Comparison of ENCODE assay signal across 21 cellular contexts in genomic region chr10:127978481-127978880, GRCh38.
DNase-seq lines count a peak whose midpoint lies in the region; ATAC-seq and TF ChIP-seq lines count a peak whose summit lies in the region.
"Had no signal": no experiment of that assay in that cellular context is flagged by ENCODE, and none has a peak within 500 bp of the region (broad histone marks: within the 10 kb centered on the region; RNA-seq: fewer than 3 reads in every experiment).

No MANE protein-coding gene starts in this region.

- H3K27me3 Mint-ChIP-seq in dendritic cell treated with granulocyte-macrophage colony-stimulating factor and Interleukin-4, amounts not matched to agents 40 ng/mL and 50 ng/mL, for 4 days = no peaks in the 10 kb centered on the region

- H3K27ac Mint-ChIP-seq in dendritic cell treated with granulocyte-macrophage colony-stimulating factor and Interleukin-4, amounts not matched to agents 40 ng/mL and 50 ng/mL, for 4 days = peak overlapping the region; percentile 74
- H3K27ac Mint-ChIP-seq: activated CD4-positive, alpha-beta T cell treated with anti-CD3 and anti-CD28 coated beads, Interleukin-2, amount 10 ng/mL, durations not matched to agents 24 days and 14 days; neural progenitor cell had no signal

- H3K4me2 ChIP-seq in parathyroid adenoma (ENCODE audit: low read length) = no peak overlapping the region
- H3K4me2 ChIP-seq: BLaER1, neural progenitor cell had no signal

- H3K36me3 ChIP-seq in parathyroid adenoma (ENCODE audit: control insufficient read depth, insufficient read depth, low read length) (no peaks in the 10 kb centered on the region), testis (ENCODE audit: low read depth, missing control alignments) (no peaks in the 10 kb centered on the region)
- H3K36me3 ChIP-seq: BLaER1, neural progenitor cell had no signal

- intact Hi-C loops in dendritic cell treated with granulocyte-macrophage colony-stimulating factor and Interleukin-4, amounts not matched to agents 40 ng/mL and 50 ng/mL, for 4 days (cut with micrococcal nuclease) = no loop called here
- intact Hi-C loops in testis (cut with DNase I; ENCODE audit: low total_unique reads) = no loop called here

- H3K36me3 Mint-ChIP-seq in dendritic cell treated with granulocyte-macrophage colony-stimulating factor and Interleukin-4, amounts not matched to agents 40 ng/mL and 50 ng/mL, for 4 days (ENCODE audit: low read depth) = no peaks in the 10 kb centered on the region
- H3K36me3 Mint-ChIP-seq: neural progenitor cell had no signal

- H3K4me1 ChIP-seq in parathyroid adenoma = no peaks in the 10 kb centered on the region
- H3K4me1 ChIP-seq in testis = peaks cover 27% of the 10 kb centered on the region
- H3K4me1 ChIP-seq: neural progenitor cell had no signal

- no peaks in the 10 kb centered on the region for H3K79me2 ChIP-seq in parathyroid adenoma

- H3K27me3 ChIP-seq in parathyroid adenoma (ENCODE audit: control insufficient read depth, insufficient read depth, low read length) (no peaks in the 10 kb centered on the region), testis (no peaks in the 10 kb centered on the region)
- H3K27me3 ChIP-seq: BLaER1 had no signal

- no peak overlapping the region for H3K4me3 Mint-ChIP-seq in dendritic cell treated with granulocyte-macrophage colony-stimulating factor and Interleukin-4, amounts not matched to agents 40 ng/mL and 50 ng/mL, for 4 days
- H3K4me3 Mint-ChIP-seq: activated CD4-positive, alpha-beta T cell treated with anti-CD3 and anti-CD28 coated beads, Interleukin-2, amount 10 ng/mL, durations not matched to agents 24 days and 14 days; neural progenitor cell had no signal

- H3K27ac ChIP-seq in parathyroid adenoma = peak overlapping the region; percentile 5
- H3K27ac ChIP-seq in testis = peak overlapping the region; percentile 3 to 82
- H3K27ac ChIP-seq: BLaER1, neural progenitor cell had no signal

- no peak for TF ChIP-seq POLR2A in testis (IDR thresholded peaks at IDR 0.05)

- H3K4me1 Mint-ChIP-seq in dendritic cell treated with granulocyte-macrophage colony-stimulating factor and Interleukin-4, amounts not matched to agents 40 ng/mL and 50 ng/mL, for 4 days (ENCODE audit: low read depth) = peaks cover 53% of the 10 kb centered on the region

- no peak for ATAC-seq in GM18498 (IDR thresholded peaks at IDR 0.05; ENCODE audit: unreplicated experiment)

- H3K4me3 ChIP-seq in parathyroid adenoma (ENCODE audit: low read depth, low read length) (no peak overlapping the region), testis (no peak overlapping the region)
- H3K4me3 ChIP-seq: BLaER1, neural progenitor cell had no signal

- peak; percentile 22 for DNase-seq in activated CD8-positive, alpha-beta memory T cell treated with anti-CD3 and anti-CD28 coated beads, Interleukin-2, amount 50 U/mL, for 48 hours
- DNase-seq in activated CD8-positive, alpha-beta memory T cell treated with anti-CD3 and anti-CD28 coated beads, Interleukin-2, amount 50 U/mL, for 4 hours = no peak
- DNase-seq in testis (no peak), HuH-7.5 (ENCODE audit: low spot score) (no peak), GM20000 (ENCODE audit: low spot score) (no peak)
- DNase-seq: activated CD4-positive, alpha-beta T cell treated with anti-CD3 and anti-CD28 coated beads, Interleukin-2, amount 10 ng/mL, durations not matched to agents 24 days and 14 days; activated naive CD4-positive, alpha-beta T cell treated with anti-CD3 and anti-CD28 coated beads, Interleukin-2, amount 50 U/mL, for 16 hours; activated T-cell treated with anti-CD3 and anti-CD28 coated beads for 4 hours; glutamatergic neuron; immature natural killer cell; KG1; mesendoderm; NCI-H1930; NCI-H446; SHP77; stimulated activated CD4-positive, alpha-beta T cell treated with anti-CD3 and anti-CD28 coated beads, Interleukin-1b, Interleukin-23, amount 100 ng/mL, for 48 hours had no signal

- H2AFZ ChIP-seq in parathyroid adenoma = no peak overlapping the region
- H2AFZ ChIP-seq: neural progenitor cell had no signal

- WGBS in testis, 2 donors = 93 to 97% methylated on average over 9 of the region's 9 CpGs

- H3K9me3 Mint-ChIP-seq in dendritic cell treated with granulocyte-macrophage colony-stimulating factor and Interleukin-4, amounts not matched to agents 40 ng/mL and 50 ng/mL, for 4 days = no peaks in the 10 kb centered on the region

- H3K9ac ChIP-seq in parathyroid adenoma = no peak overlapping the region
- H3K9ac ChIP-seq: BLaER1, neural progenitor cell had no signal

- H3K9me3 ChIP-seq in parathyroid adenoma (ENCODE audit: control insufficient read depth, low read length) = no peaks in the 10 kb centered on the region
- H3K9me3 ChIP-seq in testis = no peaks in the 10 kb centered on the region

- TF ChIP-seq CTCF in parathyroid adenoma (IDR thresholded peaks at IDR 0.05) (no peak), testis (IDR thresholded peaks at IDR 0.05) (no peak), GM20000 (IDR thresholded peaks at IDR 0.05; ENCODE audit: extremely low read depth, missing control alignments) (no peak)
